ENCODE assay signal across 29 cellular contexts in the genomic region with DNA sequence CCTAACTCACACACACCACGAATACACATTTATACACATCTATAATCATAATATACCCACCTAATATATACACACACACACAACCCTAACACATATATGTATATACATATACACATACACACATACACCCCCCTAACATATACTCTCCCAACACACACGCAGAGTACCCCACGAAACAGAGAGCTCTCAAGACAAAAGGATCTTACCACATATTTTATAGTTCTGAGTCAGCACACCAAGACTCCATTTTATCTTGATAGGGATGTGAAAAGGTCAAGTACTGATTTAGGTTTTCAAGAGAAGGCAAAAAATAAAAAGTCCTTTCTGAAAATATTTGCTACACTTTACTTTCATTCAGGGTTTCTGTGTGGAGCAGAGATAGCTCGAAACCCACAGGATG.
"Had no signal": no experiment of that assay in that cellular context is flagged by ENCODE, and none has a peak within 500 bp of the region (broad histone marks: within the 10 kb centered on the region; RNA-seq: fewer than 3 reads in every experiment).

No MANE protein-coding gene starts in this region.

- H3K4me3 ChIP-seq: breast epithelium, gastroesophageal sphincter, hepatocyte, ovary, skin epidermis, thyroid gland, upper lobe of right lung had no signal

- H3K27ac ChIP-seq: breast epithelium, gastroesophageal sphincter, hepatocyte, ovary, skin epidermis, thyroid gland, upper lobe of right lung had no signal

- DNase-seq: activated CD4-positive, alpha-beta T cell treated with anti-CD3 and anti-CD28 coated beads for 1 hour; activated CD4-positive, alpha-beta T cell treated with anti-CD3 and anti-CD28 coated beads, Interleukin-2, amount 50 U/mL, for 1 hour; activated CD8-positive, alpha-beta memory T cell treated with anti-CD3 and anti-CD28 coated beads, Interleukin-2, amount 10 ng/mL, durations not matched to agents 7 days and 5 days; activated CD8-positive, alpha-beta T cell treated with anti-CD3 and anti-CD28 coated beads for 36 hours; activated T-cell treated with anti-CD3 and anti-CD28 coated beads, Interleukin-2, amount 50 U/mL, for 48 hours; central memory CD4-positive, alpha-beta T cell; islet precursor cell; left ventricle myocardium superior; mammary epithelial cell; naive B cell; nephron progenitor cell; ovary; retina; stimulated activated CD4-positive, alpha-beta T cell treated with anti-CD3 and anti-CD28 coated beads, Interleukin-1b, Interleukin-23, amount 100 ng/mL, for 48 hours; stimulated activated CD4-positive, alpha-beta T cell treated with anti-CD3 and anti-CD28 coated beads, Interleukin-4, amount 100 ng/mL, for 4 hours; stimulated activated CD8-positive, alpha-beta memory T cell treated with anti-CD3 and anti-CD28 coated beads, Interleukin-4, amount 100 ng/mL, for 48 hours; stimulated activated naive CD8-positive, alpha-beta T cell treated with anti-CD3 and anti-CD28 coated beads, Interleukin-15, amount 100 ng/mL, for 72 hours; substantia nigra; T1000; thyroid gland; upper lobe of right lung had no signal

- ATAC-seq: activated CD8-positive, alpha-beta memory T cell treated with anti-CD3 and anti-CD28 coated beads, Interleukin-2, amount 10 ng/mL, durations not matched to agents 7 days and 5 days; activated CD8-positive, alpha-beta T cell treated with anti-CD3 and anti-CD28 coated beads for 36 hours; activated naive CD4-positive, alpha-beta T cell treated with anti-CD3 and anti-CD28 coated beads, Interleukin-2, amount 50 U/mL, for 72 hours; gastroesophageal sphincter; left ventricle myocardium superior; sciatic nerve; stimulated activated memory B cell treated with anti-CD40 and anti-IgM and Interleukin-4, amounts not matched to agents 10 μg/mL and 1 μg/mL and 100 μg/mL, for 72 hours; stimulated activated naive CD8-positive, alpha-beta T cell treated with anti-CD3 and anti-CD28 coated beads, Interleukin-15, amount 100 ng/mL, for 72 hours; upper lobe of right lung; WTC11 had no signal

- H3K4me1 ChIP-seq: breast epithelium, gastroesophageal sphincter, thyroid gland, upper lobe of right lung had no signal

- H3K9me3 ChIP-seq: breast epithelium, gastroesophageal sphincter, ovary, thyroid gland, upper lobe of right lung had no signal

- H3K36me3 ChIP-seq: breast epithelium, gastroesophageal sphincter, ovary, thyroid gland, upper lobe of right lung had no signal

- H3K27me3 ChIP-seq: breast epithelium, gastroesophageal sphincter, hepatocyte, ovary, thyroid gland, upper lobe of right lung had no signal
